Comparison of ENCODE assay signal across 9 cellular contexts in genomic region chr10:124092270-124093075, GRCh38. TPM values are rescaled to one million over a fixed set of nuclear protein-coding genes. Genes with fewer than 3 reads are reported as not detected.
DNase-seq lines count a peak whose midpoint lies in the region; ATAC-seq and TF ChIP-seq lines count a peak whose summit lies in the region.
"Had no signal": no experiment of that assay in that cellular context is flagged by ENCODE, and none has a peak within 500 bp of the region (broad histone marks: within the 10 kb centered on the region; RNA-seq: fewer than 3 reads in every experiment).

No MANE protein-coding gene starts in this region.

- under 1% methylated on average over 40 of the region's 93 CpGs for WGBS in prostate gland

- TF ChIP-seq CTCF in prostate gland (IDR thresholded peaks at IDR 0.05) = peak in 2 of 4 experiments; percentile 30 to 36

- H3K4me1 ChIP-seq in HUES6 (ENCODE audit: control insufficient read depth, insufficient read depth, low read length) (peaks cover 22% of the 10 kb centered on the region), prostate gland (replicated peaks) (peaks cover 7% of the 10 kb centered on the region)

- H3K9me3 Mint-ChIP-seq in activated naive CD8-positive, alpha-beta T cell treated with anti-CD3 and anti-CD28 coated beads, Interleukin-2, amount 10 ng/mL, durations not matched to agents 7 days and 5 days = peaks cover 2% of the 10 kb centered on the region
- H3K9me3 Mint-ChIP-seq: natural killer cell treated with Interleukin-12 subunit alpha and Interleukin-12 subunit beta and Interleukin-15 and Interleukin-18, amount 100 ng/mL, for 72 hours had no signal

- peaks cover 3% of the 10 kb centered on the region for H3K9me3 ChIP-seq in HUES6 (ENCODE audit: control insufficient read depth, insufficient read depth, low read depth, low read length)
- H3K9me3 ChIP-seq in prostate gland = no peaks in the 10 kb centered on the region

- no peak overlapping the region for H3K27ac Mint-ChIP-seq in activated naive CD8-positive, alpha-beta T cell treated with anti-CD3 and anti-CD28 coated beads, Interleukin-2, amount 10 ng/mL, durations not matched to agents 7 days and 5 days
- H3K27ac Mint-ChIP-seq: natural killer cell treated with Interleukin-12 subunit alpha and Interleukin-12 subunit beta and Interleukin-15 and Interleukin-18, amount 100 ng/mL, for 72 hours had no signal

- ATAC-seq in activated naive CD8-positive, alpha-beta T cell treated with anti-CD3 and anti-CD28 coated beads, Interleukin-2, amount 10 ng/mL, durations not matched to agents 7 days and 5 days (ENCODE audit: low read depth) = peak; percentile 46
- ATAC-seq in left ventricle myocardium superior = peak; percentile 73

- peak overlapping the region; percentile 83 for H3K9ac ChIP-seq in HUES6 (ENCODE audit: low read length)

- no peak overlapping the region for H3K4me3 Mint-ChIP-seq in activated naive CD8-positive, alpha-beta T cell treated with anti-CD3 and anti-CD28 coated beads, Interleukin-2, amount 10 ng/mL, durations not matched to agents 7 days and 5 days
- H3K4me3 Mint-ChIP-seq: natural killer cell treated with Interleukin-12 subunit alpha and Interleukin-12 subunit beta and Interleukin-15 and Interleukin-18, amount 100 ng/mL, for 72 hours had no signal

- H3K36me3 Mint-ChIP-seq in activated naive CD8-positive, alpha-beta T cell treated with anti-CD3 and anti-CD28 coated beads, Interleukin-2, amount 10 ng/mL, durations not matched to agents 7 days and 5 days = no peaks in the 10 kb centered on the region
- H3K36me3 Mint-ChIP-seq: natural killer cell treated with Interleukin-12 subunit alpha and Interleukin-12 subunit beta and Interleukin-15 and Interleukin-18, amount 100 ng/mL, for 72 hours had no signal

- H3K27me3 ChIP-seq in HUES6 (ENCODE audit: control insufficient read depth, insufficient read depth, low read length) (peaks cover 28% of the 10 kb centered on the region), prostate gland (replicated peaks; ENCODE audit: insufficient read depth) (peaks cover 3% of the 10 kb centered on the region)

- POLR2A ChIA-PET in activated naive CD8-positive, alpha-beta T cell treated with anti-CD3 and anti-CD28 coated beads, Interleukin-2, amount 10 ng/mL, durations not matched to agents 7 days and 5 days (lab: Charles Lee) = no interaction called here

- TF ChIP-seq POLR2A in prostate gland (IDR thresholded peaks at IDR 0.05) = peak; percentile 62

- H3K4me1 Mint-ChIP-seq in activated naive CD8-positive, alpha-beta T cell treated with anti-CD3 and anti-CD28 coated beads, Interleukin-2, amount 10 ng/mL, durations not matched to agents 7 days and 5 days = no peaks in the 10 kb centered on the region

- intact Hi-C loops in left ventricle myocardium superior (cut with micrococcal nuclease) (no loop called here), prostate gland (cut with DNase I) (loop anchor here (5.0 to 10.0 kb wide), 2 partner anchors 100 to 292 kb away; no protein-coding TSS in a partner anchor)

- DNase-seq in NCI-H748 (lab: John Stamatoyannopoulos, UW; ENCODE audit: unreplicated experiment) (peak; percentile 62), NCI-H748 treated with DMSO at 0.1 percent for 48 hours (lab: John Stamatoyannopoulos, UW) (no peak), left ventricle myocardium superior (peak; percentile 65), prostate gland (ENCODE audit: low spot score) (peak; percentile 40), SIG-M5 treated with dmso at 0.1 percent for 504 hours (lab: John Stamatoyannopoulos, UW; ENCODE audit: unreplicated experiment) (no peak), NCI-H2081 treated with DMSO at 0.1 percent for 48 hours (lab: John Stamatoyannopoulos, UW) (no peak)
- DNase-seq in activated naive CD8-positive, alpha-beta T cell treated with anti-CD3 and anti-CD28 coated beads, Interleukin-2, amount 10 ng/mL, durations not matched to agents 7 days and 5 days = peak; percentile 36

- H3K4me3 ChIP-seq in HUES6 (ENCODE audit: low read depth, low read length) (peak overlapping the region; percentile 90), prostate gland (peak overlapping the region; percentile 54 to 57)

- H3K36me3 ChIP-seq in HUES6 (ENCODE audit: control insufficient read depth, insufficient read depth, low read length) = no peaks in the 10 kb centered on the region
- H3K36me3 ChIP-seq in prostate gland = no peaks in the 10 kb centered on the region

- peaks cover 61% of the 10 kb centered on the region for H3K27me3 Mint-ChIP-seq in activated naive CD8-positive, alpha-beta T cell treated with anti-CD3 and anti-CD28 coated beads, Interleukin-2, amount 10 ng/mL, durations not matched to agents 7 days and 5 days

- H3K27ac ChIP-seq in HUES6 (ENCODE audit: low read depth, low read length) (peak overlapping the region; percentile 65; the same call in 1 of the 2 replicates), prostate gland (peak overlapping the region; percentile 83 to 89)

RNA-seq across cellular contexts. Expression of gene CHST15, which starts 0.9 kb away (rescaled TPM):
- total RNA-seq in activated naive CD8-positive, alpha-beta T cell treated with anti-CD3 and anti-CD28 coated beads, Interleukin-2, amount 10 ng/mL, durations not matched to agents 7 days and 5 days = under 1 TPM; 0.28 to 0.60 TPM
- 4.0 TPM for total RNA-seq in left ventricle myocardium superior
- 10 to 100 TPM; 13.9 to 26.0 TPM for total RNA-seq in prostate gland

Comparison
In these comparisons a context has a peak if more than half of its experiments do, and no peak if none do; other contexts are left out.
1. DNase-seq: peak in NCI-H748 (single experiment), activated naive CD8-positive, alpha-beta T cell treated with anti-CD3 and anti-CD28 coated beads, Interleukin-2, amount 10 ng/mL, durations not matched to agents 7 days and 5 days (single experiment), left ventricle myocardium superior (single experiment) and prostate gland (single experiment); none in NCI-H748 treated with DMSO at 0.1 percent for 48 hours (single experiment), SIG-M5 treated with dmso at 0.1 percent for 504 hours (single experiment) and NCI-H2081 treated with DMSO at 0.1 percent for 48 hours (single experiment).